In the genomic region with DNA sequence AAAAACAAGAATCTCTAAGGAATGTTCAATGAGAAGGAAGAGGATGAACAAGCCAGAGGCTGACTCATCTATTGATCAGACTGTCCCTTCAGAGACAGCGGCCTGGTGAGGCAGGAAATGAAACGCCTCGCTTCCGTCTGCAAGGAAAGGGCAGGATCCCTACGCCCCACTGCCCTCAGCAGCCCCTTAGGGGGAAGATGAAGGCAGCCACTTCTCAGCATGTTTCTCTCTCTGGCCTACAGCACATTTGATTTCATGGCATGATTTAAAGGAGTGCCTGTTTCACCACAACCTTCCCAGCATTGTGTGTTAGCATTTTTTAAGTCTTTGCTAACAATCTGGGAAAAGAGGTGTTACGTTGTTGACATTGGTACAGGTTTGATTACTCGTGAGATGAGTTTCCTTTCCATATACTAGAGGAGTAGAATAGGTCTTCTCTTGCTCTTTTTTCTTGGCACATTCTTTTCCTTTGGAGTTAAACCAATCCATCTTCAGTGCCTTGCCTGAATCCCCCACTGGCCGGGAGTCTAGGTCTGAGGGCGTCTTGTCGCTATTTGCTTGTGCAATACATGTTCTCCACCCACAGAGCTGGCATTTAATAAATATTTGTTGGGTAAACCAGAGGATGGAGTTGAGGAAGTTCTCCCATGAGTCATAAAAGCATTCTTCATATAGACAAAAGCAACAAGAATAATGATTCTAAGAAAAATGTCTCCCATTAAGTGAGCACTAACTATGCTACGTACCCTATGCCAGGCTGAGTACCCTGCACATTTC, we compare ENCODE assay signal across 18 cellular contexts. TPM values are rescaled to one million over a fixed set of nuclear protein-coding genes. Genes with fewer than 3 reads are reported as not detected.
DNase-seq lines count a peak whose midpoint lies in the region; ATAC-seq and TF ChIP-seq lines count a peak whose summit lies in the region.
"Had no signal": no experiment of that assay in that cellular context is flagged by ENCODE, and none has a peak within 500 bp of the region (broad histone marks: within the 10 kb centered on the region; RNA-seq: fewer than 3 reads in every experiment).

No MANE protein-coding gene starts in this region.

- no peak overlapping the region for H3K4me3 Mint-ChIP-seq in stimulated activated effector memory CD8-positive, alpha-beta T cell treated with anti-CD3 and anti-CD28 coated beads, Interleukin-12 subunit alpha, Interleukin-12 subunit beta, amount 100 ng/mL, for 72 hours

- H3K4me1 ChIP-seq in ACC112 (ENCODE audit: control insufficient read depth, insufficient read depth, low read length, unreplicated experiment) (no peaks in the 10 kb centered on the region), mammary epithelial cell (ENCODE audit: insufficient read depth, low read length) (peaks cover 15% of the 10 kb centered on the region)
- H3K4me1 ChIP-seq: thyroid gland had no signal

- no TSS peak for BruUV-seq in mammary epithelial cell (replicated peaks; lab: Mats Ljungman, UMichigan)

- H3K36me3 ChIP-seq in ACC112 (ENCODE audit: insufficient read depth, low read length) (no peaks in the 10 kb centered on the region), mammary epithelial cell (ENCODE audit: insufficient read depth, low read length) (no peaks in the 10 kb centered on the region)
- H3K36me3 ChIP-seq: thyroid gland had no signal

- dilution Hi-C loops in mammary epithelial cell (cut with HindIII; ENCODE audit: low sequenced_read_pairs): no loop called here

- no peaks in the 10 kb centered on the region for H3K36me3 Mint-ChIP-seq in activated naive CD4-positive, alpha-beta T cell treated with anti-CD3 and anti-CD28 coated beads, Interleukin-2, amount 50 U/mL, for 72 hours
- no peaks in the 10 kb centered on the region for H3K36me3 Mint-ChIP-seq in stimulated activated effector memory CD8-positive, alpha-beta T cell treated with anti-CD3 and anti-CD28 coated beads, Interleukin-12 subunit alpha, Interleukin-12 subunit beta, amount 100 ng/mL, for 72 hours

- H2AFZ ChIP-seq in ACC112 (ENCODE audit: low read length, unreplicated experiment) (no peak overlapping the region), mammary epithelial cell (ENCODE audit: low read depth, low read length) (peak overlapping the region; percentile 47)

- no peak for ATAC-seq in activated naive CD4-positive, alpha-beta T cell treated with anti-CD3 and anti-CD28 coated beads, Interleukin-2, amount 50 U/mL, for 72 hours
- ATAC-seq in stimulated activated effector memory CD8-positive, alpha-beta T cell treated with anti-CD3 and anti-CD28 coated beads, Interleukin-12 subunit alpha, Interleukin-12 subunit beta, amount 100 ng/mL, for 72 hours: no peak
- ATAC-seq: right cardiac atrium had no signal

- TF ChIP-seq CTCF in mammary epithelial cell (conservative IDR thresholded peaks at IDR 0.05 in 1 of 2, IDR thresholded peaks at IDR 0.05 in 1 of 2; ENCODE audit: extremely low read depth in 1 of 2, insufficient read depth in 1 of 2, low read depth in 1 of 2, low read length in 2 of 2): no peak

- H3K27ac ChIP-seq in ACC112 (ENCODE audit: low read depth, low read length) (peak overlapping the region; percentile 43; the same call in 1 of the 2 replicates), mammary epithelial cell (ENCODE audit: insufficient read depth, low read depth, low read length) (no peak overlapping the region)
- H3K27ac ChIP-seq: thyroid gland had no signal

- H3K9me3 Mint-ChIP-seq in activated naive CD4-positive, alpha-beta T cell treated with anti-CD3 and anti-CD28 coated beads, Interleukin-2, amount 50 U/mL, for 72 hours: no peaks in the 10 kb centered on the region
- no peaks in the 10 kb centered on the region for H3K9me3 Mint-ChIP-seq in stimulated activated effector memory CD8-positive, alpha-beta T cell treated with anti-CD3 and anti-CD28 coated beads, Interleukin-12 subunit alpha, Interleukin-12 subunit beta, amount 100 ng/mL, for 72 hours

- H3K27ac Mint-ChIP-seq in activated naive CD4-positive, alpha-beta T cell treated with anti-CD3 and anti-CD28 coated beads, Interleukin-2, amount 50 U/mL, for 72 hours: no peak overlapping the region
- no peak overlapping the region for H3K27ac Mint-ChIP-seq in stimulated activated effector memory CD8-positive, alpha-beta T cell treated with anti-CD3 and anti-CD28 coated beads, Interleukin-12 subunit alpha, Interleukin-12 subunit beta, amount 100 ng/mL, for 72 hours

- H3K9ac ChIP-seq in mammary epithelial cell (ENCODE audit: insufficient read depth, low read length): no peak overlapping the region

- DNase-seq in HS-5 (ENCODE audit: low read depth) (peak; percentile 49), mammary epithelial cell (peak; percentile 47), islet precursor cell (peak; percentile 74), NCI-H2107 (lab: John Stamatoyannopoulos, UW) (no peak)
- no peak for DNase-seq in activated naive CD4-positive, alpha-beta T cell treated with anti-CD3 and anti-CD28 coated beads, Interleukin-2, amount 50 U/mL, for 72 hours (ENCODE audit: low spot score in 2 of 2)
- no peak for DNase-seq in activated T-cell treated with anti-CD3 and anti-CD28 coated beads, Interleukin-2, amount 50 U/mL, for 1 hour
- no peak for DNase-seq in stimulated activated effector memory CD8-positive, alpha-beta T cell treated with anti-CD3 and anti-CD28 coated beads, Interleukin-12 subunit alpha, Interleukin-12 subunit beta, amount 100 ng/mL, for 72 hours (ENCODE audit: low spot score in 2 of 2)
- DNase-seq: activated T-cell treated with anti-CD3 and anti-CD28 coated beads, Interleukin-2, amount 50 U/mL, for 48 hours; amniotic stem cell; Calu3; NCI-H1092; NCI-H345; right cardiac atrium; stimulated activated CD4-positive, alpha-beta T cell treated with anti-CD3 and anti-CD28 coated beads, Interleukin-4, amount 100 ng/mL, for 1 hour; thyroid gland had no signal

- no peaks in the 10 kb centered on the region for H3K4me1 Mint-ChIP-seq in stimulated activated effector memory CD8-positive, alpha-beta T cell treated with anti-CD3 and anti-CD28 coated beads, Interleukin-12 subunit alpha, Interleukin-12 subunit beta, amount 100 ng/mL, for 72 hours

- no peaks in the 10 kb centered on the region for H4K20me1 ChIP-seq in mammary epithelial cell (ENCODE audit: insufficient read depth, low read length)

- H3K79me2 ChIP-seq in ACC112 (ENCODE audit: control insufficient read depth, insufficient read depth, low read length, unreplicated experiment) (no peaks in the 10 kb centered on the region), mammary epithelial cell (ENCODE audit: insufficient read depth, low read length) (no peaks in the 10 kb centered on the region)

- CTCF ChIA-PET in mammary epithelial cell (lab: Charles Lee; ENCODE audit: low non-redundant PET): no interaction called here

- H3K4me3 ChIP-seq in ACC112 (ENCODE audit: low read depth, low read length): no peak overlapping the region
- no peak overlapping the region for H3K4me3 ChIP-seq in mammary epithelial cell (replicated peaks in 1 of 3; ENCODE audit: insufficient read depth in 1 of 3, low read depth in 2 of 3, low read length in 3 of 3)
- H3K4me3 ChIP-seq: thyroid gland had no signal

- H3K9me3 ChIP-seq in mammary epithelial cell (replicated peaks; ENCODE audit: insufficient read depth, low read length): no peaks in the 10 kb centered on the region
- H3K9me3 ChIP-seq: thyroid gland had no signal

- intact Hi-C loops in mammary epithelial cell (cut with micrococcal nuclease): no loop called here

- H3K4me2 ChIP-seq in mammary epithelial cell (ENCODE audit: insufficient read depth, low read depth, low read length): peak overlapping the region; percentile 53

- in situ Hi-C loops in mammary epithelial cell (cut with MboI; ENCODE audit: low sequenced_read_pairs in 2 of 2): no loop called here

- H3K27me3 ChIP-seq in ACC112 (ENCODE audit: insufficient read depth, low read length) (no peaks in the 10 kb centered on the region), mammary epithelial cell (ENCODE audit: insufficient read depth, low read length) (no peaks in the 10 kb centered on the region)
- H3K27me3 ChIP-seq: thyroid gland had no signal

- WGBS in mammary epithelial cell (ENCODE audit: low coverage, missing lambda C conversion rate): 12% methylated on average over 10 of the region's 11 CpGs

RNA-seq across cellular contexts. Expression of a gene that starts 47.4 kb away (rescaled TPM):
- total RNA-seq in mammary epithelial cell: not detected
- not detected for polyA plus RNA-seq in mammary epithelial cell
- polyA minus RNA-seq in mammary epithelial cell: not detected
- not detected for total RNA-seq in activated naive CD4-positive, alpha-beta T cell treated with anti-CD3 and anti-CD28 coated beads, Interleukin-2, amount 50 U/mL, for 72 hours
- total RNA-seq: Calu3, right cardiac atrium, SK-MEL-5, thyroid gland had no signal
- polyA plus RNA-seq: AG04450 had no signal

Comparison
In these comparisons a context has a peak if more than half of its experiments do, and no peak if none do; other contexts are left out.
1. DNase-seq: peak in HS-5 (single experiment), mammary epithelial cell (single experiment) and islet precursor cell (single experiment); none in activated naive CD4-positive, alpha-beta T cell treated with anti-CD3 and anti-CD28 coated beads, Interleukin-2, amount 50 U/mL, for 72 hours (0 of 2), activated T-cell treated with anti-CD3 and anti-CD28 coated beads, Interleukin-2, amount 50 U/mL, for 1 hour (single experiment), stimulated activated effector memory CD8-positive, alpha-beta T cell treated with anti-CD3 and anti-CD28 coated beads, Interleukin-12 subunit alpha, Interleukin-12 subunit beta, amount 100 ng/mL, for 72 hours (0 of 2) and NCI-H2107 (single experiment).